Comparison of ENCODE assay signal across 9 cellular contexts in genomic region chr1:30907641-30908445, GRCh38. TPM values are rescaled to one million over a fixed set of nuclear protein-coding genes. Genes with fewer than 3 reads are reported as not detected.
DNase-seq lines count a peak whose midpoint lies in the region; ATAC-seq, FAIRE-seq and TF ChIP-seq lines count a peak whose summit lies in the region.
"Had no signal": no experiment of that assay in that cellular context is flagged by ENCODE, and none has a peak within 500 bp of the region (broad histone marks: within the 10 kb centered on the region; RNA-seq: fewer than 3 reads in every experiment).

No MANE protein-coding gene starts in this region.

- H3K4me3 ChIP-seq in HUES6 (ENCODE audit: low read depth, low read length) (peak overlapping the region; percentile 69), adrenal gland (peak overlapping the region; percentile 35 to 92 (median 64))

- peaks cover 0 to 3% (median 0%) of the 10 kb centered on the region in 6 donors for H3K9me3 Mint-ChIP-seq in immature natural killer cell
- H3K9me3 Mint-ChIP-seq in stimulated activated memory B cell treated with anti-CD40 and anti-IgM and Interleukin-4, amounts not matched to agents 10 μg/mL and 1 μg/mL and 100 μg/mL, for 72 hours, result no peaks in the 10 kb centered on the region

- H3K9ac ChIP-seq in HUES6 (ENCODE audit: low read length), result peak overlapping the region; percentile 39

- H3K27me3 ChIP-seq in HUES6 (ENCODE audit: control insufficient read depth, insufficient read depth, low read length) (peaks cover 21% of the 10 kb centered on the region), adrenal gland (no peaks in the 10 kb centered on the region)

- FAIRE-seq in GM12891 (lab: Jason Lieb, UNC), result no peak

- ATAC-seq in stimulated activated memory B cell treated with anti-CD40 and anti-IgM and Interleukin-4, amounts not matched to agents 10 μg/mL and 1 μg/mL and 100 μg/mL, for 72 hours, result peak; percentile 2
- no peak for ATAC-seq in GM19324 (IDR thresholded peaks at IDR 0.05; ENCODE audit: low FRiP score, unreplicated experiment)

- peak overlapping the region; percentile 75 to 86 (median 80) for H3K4me3 Mint-ChIP-seq in immature natural killer cell
- peak overlapping the region; percentile 70 for H3K4me3 Mint-ChIP-seq in stimulated activated memory B cell treated with anti-CD40 and anti-IgM and Interleukin-4, amounts not matched to agents 10 μg/mL and 1 μg/mL and 100 μg/mL, for 72 hours

- H3K4me1 Mint-ChIP-seq in immature natural killer cell, result peaks cover 13 to 16% of the 10 kb centered on the region in 2 donors
- peaks cover 42% of the 10 kb centered on the region for H3K4me1 Mint-ChIP-seq in stimulated activated memory B cell treated with anti-CD40 and anti-IgM and Interleukin-4, amounts not matched to agents 10 μg/mL and 1 μg/mL and 100 μg/mL, for 72 hours

- TF ChIP-seq CTCF in adrenal gland (IDR thresholded peaks at IDR 0.05), result no peak

- H3K9me3 ChIP-seq in HUES6 (ENCODE audit: control insufficient read depth, insufficient read depth, low read depth, low read length) (no peaks in the 10 kb centered on the region), adrenal gland (replicated peaks in 1 of 3) (no peaks in the 10 kb centered on the region)

- H3K27ac ChIP-seq in HUES6 (ENCODE audit: low read depth, low read length) (no peak overlapping the region), adrenal gland (peak overlapping the region; percentile 11 to 94 (median 75))

- no peak for TF ChIP-seq POLR2A in adrenal gland (IDR thresholded peaks at IDR 0.05)
- TF ChIP-seq POLR2A in erythroblast (IDR thresholded peaks at IDR 0.05; ENCODE audit: low read length), result no peak
- no peak for TF ChIP-seq POLR2A in GM12891 (IDR thresholded peaks at IDR 0.05; ENCODE audit: low read depth, low read length)

- peak overlapping the region in 4 of 6 donors; percentile 40 to 65 (median 51) for H3K27ac Mint-ChIP-seq in immature natural killer cell
- H3K27ac Mint-ChIP-seq in stimulated activated memory B cell treated with anti-CD40 and anti-IgM and Interleukin-4, amounts not matched to agents 10 μg/mL and 1 μg/mL and 100 μg/mL, for 72 hours, result peak overlapping the region; percentile 31

- no peaks in the 10 kb centered on the region for H3K36me3 ChIP-seq in HUES6 (ENCODE audit: control insufficient read depth, insufficient read depth, low read length)
- no peaks in the 10 kb centered on the region for H3K36me3 ChIP-seq in adrenal gland (replicated peaks in 1 of 2)

- H3K27me3 Mint-ChIP-seq in immature natural killer cell (ENCODE audit: low read depth in 3 of 3), result peaks cover 10 to 29% (median 21%) of the 10 kb centered on the region in 3 donors
- peaks cover 75% of the 10 kb centered on the region for H3K27me3 Mint-ChIP-seq in stimulated activated memory B cell treated with anti-CD40 and anti-IgM and Interleukin-4, amounts not matched to agents 10 μg/mL and 1 μg/mL and 100 μg/mL, for 72 hours

- intact Hi-C loops in adrenal gland (cut with DNase I), result no loop called here

- peak in 5 of 7 donors; percentile 42 to 57 (median 51) for DNase-seq in adrenal gland
- DNase-seq in immature natural killer cell, result no peak
- DNase-seq in midbrain (lab: John Stamatoyannopoulos, UW), result no peak
- no peak for DNase-seq in erythroblast (lab: John Stamatoyannopoulos, UW)
- DNase-seq in GM12891 (ENCODE audit: insufficient read length, low spot score), result no peak
- DNase-seq: NCI-H526 treated with DMSO at 0.1 percent for 48 hours had no signal

- H3K4me1 ChIP-seq in HUES6 (ENCODE audit: control insufficient read depth, insufficient read depth, low read length) (peaks cover 54% of the 10 kb centered on the region), adrenal gland (replicated peaks in 1 of 2) (peaks cover 51 to 55% of the 10 kb centered on the region in 2 donors)

- no peaks in the 10 kb centered on the region for H3K36me3 Mint-ChIP-seq in immature natural killer cell
- no peaks in the 10 kb centered on the region for H3K36me3 Mint-ChIP-seq in stimulated activated memory B cell treated with anti-CD40 and anti-IgM and Interleukin-4, amounts not matched to agents 10 μg/mL and 1 μg/mL and 100 μg/mL, for 72 hours

- WGBS in adrenal gland, 4 donors, result 4% methylated on average over 15 to 52 of the region's 64 CpGs

TF ChIP-seq in GM12891, 5 proteins besides CTCF, POLR2A, EP300 and RAD21:
- TF ChIP-seq POU2F2 (IDR thresholded peaks at IDR 0.05; ENCODE audit: low read depth, low read length) (no peak), PAX5 (IDR thresholded peaks at IDR 0.05; ENCODE audit: insufficient read depth, low read length, severe bottlenecking) (no peak), TAF1 (IDR thresholded peaks at IDR 0.05; ENCODE audit: low read depth, low read length) (no peak)

RNA-seq across cellular contexts. Expression of gene SDC3, which starts 0.7 kb away (rescaled TPM):
- total RNA-seq in adrenal gland, result 100 to 1,000 TPM; 119 to 536 (median 209) TPM
- 100 to 1,000 TPM in 2 of 3 donors, 10 to 100 TPM in 1; 85.5 to 190 (median 101) TPM for polyA plus RNA-seq in adrenal gland
- not detected for polyA plus RNA-seq in immature natural killer cell
- polyA plus RNA-seq in GM12891 (2012; ENCODE audit: low read depth, missing spikeins), result 0.06 TPM

Comparison
In these comparisons a context has a peak if more than half of its experiments do, and no peak if none do; other contexts are left out.
1. DNase-seq: peak in adrenal gland (5 of 7); none in immature natural killer cell (0 of 3), midbrain (single experiment), erythroblast (0 of 2) and GM12891 (single experiment).
2. RNA of gene SDC3, which starts 0.7 kb away (polyA plus RNA-seq): 85.5 to 190 TPM in adrenal gland; not detected in immature natural killer cell; every median in the first group is over 10 times any median in the second.